22 cellular contexts compared by ENCODE assay signal in the genomic region with DNA sequence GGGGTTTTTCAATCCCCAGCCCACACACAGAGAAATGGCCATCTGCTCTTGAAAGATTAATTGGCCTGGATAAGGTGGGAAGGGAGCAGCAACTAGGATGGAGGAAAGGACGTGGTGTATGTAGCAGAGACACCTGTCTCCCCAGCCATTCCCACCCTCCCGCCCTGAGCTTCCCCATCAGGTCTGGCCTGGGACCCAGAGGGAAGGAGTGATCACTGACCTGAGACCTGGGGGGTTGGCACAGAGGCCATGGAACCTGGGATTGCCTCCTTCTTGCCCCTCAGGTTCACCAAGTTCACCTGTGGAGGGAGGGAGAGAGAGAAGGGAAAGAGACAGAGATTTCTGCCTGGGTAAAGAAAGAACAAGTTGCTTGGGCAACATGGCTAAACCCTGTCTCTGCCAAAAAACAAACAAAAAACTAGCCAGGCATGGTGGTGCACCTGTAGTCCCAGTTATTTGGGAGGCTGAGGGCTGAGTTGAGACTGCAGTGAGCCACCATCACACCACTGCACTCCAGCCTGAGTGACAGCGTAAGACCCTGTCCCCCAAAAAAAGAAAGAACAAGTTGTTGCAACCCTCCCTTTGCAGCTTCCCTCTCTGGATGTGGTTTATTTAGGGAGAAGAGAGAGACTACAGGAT. TPM values are rescaled to one million over a fixed set of nuclear protein-coding genes. Genes with fewer than 3 reads are reported as not detected.
"Had no signal": no experiment of that assay in that cellular context is flagged by ENCODE, and none has a peak within 500 bp of the region (broad histone marks: within the 10 kb centered on the region; RNA-seq: fewer than 3 reads in every experiment).

No MANE protein-coding gene starts in this region.

- H3K27ac Mint-ChIP-seq: nephron; stimulated activated memory B cell treated with anti-CD40 and anti-IgM and Interleukin-4, amounts not matched to agents 10 μg/mL and 1 μg/mL and 100 μg/mL, for 72 hours; stimulated activated naive CD8-positive, alpha-beta T cell treated with anti-CD3 and anti-CD28 coated beads, Interleukin-15, Interleukin-2, amounts not matched to agents 100 ng/mL and 50 ng/mL, for 24 hours had no signal

- H3K9me3 Mint-ChIP-seq: stimulated activated memory B cell treated with anti-CD40 and anti-IgM and Interleukin-4, amounts not matched to agents 10 μg/mL and 1 μg/mL and 100 μg/mL, for 72 hours; stimulated activated naive CD8-positive, alpha-beta T cell treated with anti-CD3 and anti-CD28 coated beads, Interleukin-15, Interleukin-2, amounts not matched to agents 100 ng/mL and 50 ng/mL, for 24 hours had no signal

- H3K36me3 ChIP-seq: colonic mucosa, right lobe of liver, tibial nerve had no signal

- H3K4me1 ChIP-seq: colonic mucosa, right lobe of liver, testis, tibial nerve had no signal

- H3K27me3 ChIP-seq: colonic mucosa, hepatocyte, right lobe of liver, testis, tibial nerve had no signal

- H3K27me3 Mint-ChIP-seq: stimulated activated naive CD8-positive, alpha-beta T cell treated with anti-CD3 and anti-CD28 coated beads, Interleukin-15, Interleukin-2, amounts not matched to agents 100 ng/mL and 50 ng/mL, for 24 hours had no signal

- H3K4me3 Mint-ChIP-seq: naive B cell; nephron; stimulated activated memory B cell treated with anti-CD40 and anti-IgM and Interleukin-4, amounts not matched to agents 10 μg/mL and 1 μg/mL and 100 μg/mL, for 72 hours; stimulated activated naive CD8-positive, alpha-beta T cell treated with anti-CD3 and anti-CD28 coated beads, Interleukin-15, Interleukin-2, amounts not matched to agents 100 ng/mL and 50 ng/mL, for 24 hours had no signal

- H3K4me3 ChIP-seq: colonic mucosa, hepatocyte, lung, right lobe of liver, testis, tibial nerve had no signal

- H3K9me3 ChIP-seq: colonic mucosa, right lobe of liver, testis, tibial nerve had no signal

- H3K4me1 Mint-ChIP-seq: naive B cell; nephron; stimulated activated memory B cell treated with anti-CD40 and anti-IgM and Interleukin-4, amounts not matched to agents 10 μg/mL and 1 μg/mL and 100 μg/mL, for 72 hours had no signal

- DNase-seq: colonic mucosa; effector CD4-positive, alpha-beta T cell; foreskin melanocyte; left colon; left ventricle myocardium superior; mesenchymal stem cell; naive B cell; retina; stimulated activated CD4-positive, alpha-beta T cell treated with anti-CD3 and anti-CD28 coated beads, Interleukin-4, amount 100 ng/mL, for 24 hours; testis had no signal

- H3K36me3 Mint-ChIP-seq: naive B cell; stimulated activated memory B cell treated with anti-CD40 and anti-IgM and Interleukin-4, amounts not matched to agents 10 μg/mL and 1 μg/mL and 100 μg/mL, for 72 hours had no signal

RNA-seq across cellular contexts. Expression of gene TRPV6, which starts 11.3 kb away (rescaled TPM):
- total RNA-seq: dermis microvascular lymphatic vessel endothelial cell had no signal

RNA-seq across cellular contexts. Expression of gene TRPV5, which starts 36.7 kb away (rescaled TPM):
- total RNA-seq: colonic mucosa, dermis microvascular lymphatic vessel endothelial cell, hepatocyte, kidney epithelial cell, left colon, left ventricle myocardium superior, lung, omental fat pad, right lobe of liver had no signal

RNA-seq across cellular contexts. Expression of gene LLCFC1, which starts 42.4 kb away (rescaled TPM):
- total RNA-seq: cerebellum, colonic mucosa, dermis microvascular lymphatic vessel endothelial cell, hepatocyte, kidney epithelial cell, left colon, left ventricle myocardium superior, lung, omental fat pad, right lobe of liver, tibial nerve, urinary bladder had no signal
